ENCODE assay signal across 11 cellular contexts in the genomic region with DNA sequence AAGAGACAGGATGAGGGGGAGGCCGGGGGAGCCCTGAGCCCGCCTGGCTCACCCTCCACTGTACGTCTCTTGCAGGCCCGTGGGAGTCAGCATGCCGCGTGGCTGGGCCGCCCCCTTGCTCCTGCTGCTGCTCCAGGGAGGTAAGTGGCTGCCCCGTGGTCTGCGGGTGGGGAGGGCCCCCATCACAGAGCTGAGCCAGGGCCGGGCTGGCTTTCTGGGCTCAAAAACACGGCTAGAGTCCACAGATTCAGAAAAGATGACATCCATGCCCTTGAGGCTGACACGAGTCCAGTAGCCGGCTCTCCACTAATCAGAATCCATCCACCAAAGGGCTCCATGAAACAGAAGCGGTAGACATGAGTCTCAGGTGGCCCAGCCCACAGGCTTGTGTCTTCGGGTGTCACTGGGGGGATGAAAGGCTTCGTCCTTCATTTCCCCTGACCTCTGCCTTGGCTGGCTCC. TPM values are rescaled to one million over a fixed set of nuclear protein-coding genes. Genes with fewer than 3 reads are reported as not detected.
DNase-seq lines count a peak whose midpoint lies in the region; TF ChIP-seq lines count a peak whose summit lies in the region.
"Had no signal": no experiment of that assay in that cellular context is flagged by ENCODE, and none has a peak within 500 bp of the region (broad histone marks: within the 10 kb centered on the region; RNA-seq: fewer than 3 reads in every experiment).

No MANE protein-coding gene starts in this region.

- TF ChIP-seq EP300 in sigmoid colon (IDR thresholded peaks at IDR 0.05), result no peak

- BruUV-seq in OCI-LY7 (replicated peaks; lab: Mats Ljungman, UMichigan), result no TSS peak

- POLR2A ChIA-PET in OCI-LY7 (lab: Charles Lee), result interaction anchor here (1.9 kb wide), 1 partner anchor 26 kb away, joined by 5 read pairs; no protein-coding TSS in a partner anchor

- WGBS in sigmoid colon, 2 donors, result 70 to 77% methylated on average over 16 of the region's 16 CpGs

- intact Hi-C loops in OCI-LY7 (cut with micrococcal nuclease; ENCODE audit: unreplicated experiment), result no loop called here
- intact Hi-C loops in sigmoid colon (cut with DNase I), result no loop called here

- peaks cover 7% of the 10 kb centered on the region; the same call in 1 of the 2 replicates for H3K79me2 ChIP-seq in OCI-LY7 (ENCODE audit: insufficient read depth, low read depth, low read length)

- H3K27me3 ChIP-seq in GM06990 (replicated peaks; ENCODE audit: control insufficient read depth, insufficient read depth, low read length) (no peaks in the 10 kb centered on the region), sigmoid colon (peaks cover 0 to 33% (median 0%) of the 10 kb centered on the region in 3 donors), BE2C (peaks cover 2% of the 10 kb centered on the region; the same call in 1 of the 2 replicates), WERI-Rb-1 (ENCODE audit: insufficient read depth, low read depth, severe bottlenecking) (no peaks in the 10 kb centered on the region)

- DNase-seq in GM06990 (ENCODE audit: extremely low read depth, insufficient read length), result peak; percentile 62
- no peak for DNase-seq in OCI-LY7 (ENCODE audit: low spot score)
- peak; percentile 34 for DNase-seq in ecto neural progenitor cell (ENCODE audit: low spot score)
- peak; percentile 41 for DNase-seq in sigmoid colon
- DNase-seq in BE2C, result no peak
- no peak for DNase-seq in WERI-Rb-1
- no peak for DNase-seq in NCI-H345 treated with DMSO at 0.1 percent for 48 hours (lab: John Stamatoyannopoulos, UW; ENCODE audit: unreplicated experiment)
- DNase-seq: activated naive CD4-positive, alpha-beta T cell treated with anti-CD3 and anti-CD28 coated beads, Interleukin-2, amount 50 U/mL, for 16 hours; NCI-H2081 treated with DMSO at 0.1 percent for 48 hours; stimulated activated CD4-positive, alpha-beta T cell treated with anti-CD3 and anti-CD28 coated beads, Interleukin-4, amount 100 ng/mL, for 1 hour had no signal

- H3K4me1 ChIP-seq in OCI-LY7 (ENCODE audit: insufficient read depth, low read length, poor library complexity, severe bottlenecking), result peaks cover 75% of the 10 kb centered on the region
- H3K4me1 ChIP-seq in sigmoid colon, result no peaks in the 10 kb centered on the region
- H3K4me1 ChIP-seq in BE2C, result no peaks in the 10 kb centered on the region

- H3K9me2 ChIP-seq in OCI-LY7 (ENCODE audit: insufficient read depth, low read length), result no peaks in the 10 kb centered on the region

- H3K4me3 ChIP-seq in GM06990 (replicated peaks; ENCODE audit: low read depth, low read length) (peak overlapping the region; percentile 78), OCI-LY7 (ENCODE audit: low read depth, low read length, poor library complexity, severe bottlenecking) (peak overlapping the region; percentile 0), sigmoid colon (no peak overlapping the region), BE2C (ENCODE audit: low read depth, low read length) (no peak overlapping the region), WERI-Rb-1 (ENCODE audit: low read depth, low read length) (no peak overlapping the region)
- H3K4me3 ChIP-seq: SK-N-MC had no signal

- no peaks in the 10 kb centered on the region for H4K20me1 ChIP-seq in OCI-LY7 (ENCODE audit: insufficient read depth, low read length)

- H3K9me3 ChIP-seq in OCI-LY7 (ENCODE audit: low read length), result no peaks in the 10 kb centered on the region
- H3K9me3 ChIP-seq in sigmoid colon, result no peaks in the 10 kb centered on the region
- H3K9me3 ChIP-seq in BE2C, result no peaks in the 10 kb centered on the region
- H3K9me3 ChIP-seq in WERI-Rb-1 (ENCODE audit: severe bottlenecking), result no peaks in the 10 kb centered on the region

- peak overlapping the region; percentile 40 for H3K27ac ChIP-seq in OCI-LY7 (ENCODE audit: low read depth, low read length, poor library complexity, severe bottlenecking)
- no peak overlapping the region for H3K27ac ChIP-seq in sigmoid colon
- H3K27ac ChIP-seq in WERI-Rb-1, result no peak overlapping the region
- H3K27ac ChIP-seq: SK-N-MC had no signal

- TF ChIP-seq POLR2A in sigmoid colon (IDR thresholded peaks at IDR 0.05), result no peak

- no peak overlapping the region for H2AFZ ChIP-seq in OCI-LY7 (ENCODE audit: low read length)

- CTCF ChIA-PET in OCI-LY7 (lab: Charles Lee; ENCODE audit: unreplicated experiment), result no interaction called here

- peaks cover 37% of the 10 kb centered on the region for H3K36me3 ChIP-seq in GM06990 (ENCODE audit: control insufficient read depth, insufficient read depth, low read length)
- H3K36me3 ChIP-seq in OCI-LY7 (ENCODE audit: insufficient read depth, low read length), result peaks cover 25% of the 10 kb centered on the region; the same call in 1 of the 2 replicates
- no peaks in the 10 kb centered on the region for H3K36me3 ChIP-seq in sigmoid colon
- H3K36me3 ChIP-seq in BE2C, result no peaks in the 10 kb centered on the region
- no peaks in the 10 kb centered on the region for H3K36me3 ChIP-seq in WERI-Rb-1

- no peak for TF ChIP-seq CTCF in GM06990 (IDR thresholded peaks at IDR 0.05; ENCODE audit: insufficient read depth, low read length, poor library complexity, severe bottlenecking)
- TF ChIP-seq CTCF in OCI-LY7 (conservative IDR thresholded peaks at IDR 0.05; ENCODE audit: low read length), result no peak
- TF ChIP-seq CTCF in sigmoid colon (IDR thresholded peaks at IDR 0.05), result no peak
- no peak for TF ChIP-seq CTCF in BE2C (IDR thresholded peaks at IDR 0.05; ENCODE audit: low read depth, low read length)
- TF ChIP-seq CTCF in WERI-Rb-1 (IDR thresholded peaks at IDR 0.05; ENCODE audit: low read depth, low read length), result no peak

- peak overlapping the region; percentile 60 for H3K4me2 ChIP-seq in OCI-LY7 (ENCODE audit: low read length)

RNA-seq across cellular contexts. Expression of a gene that starts 28.0 kb away (rescaled TPM):
- total RNA-seq in OCI-LY7 (2014; rRNA removed; shearing (Covaris generic)), result 10.0 and 10.9 TPM in 2 replicates
- 36.7 and 47.0 TPM in 2 replicates for total RNA-seq in OCI-LY7 (2022)
- under 1 TPM in 2 of 4 donors, not detected in 2; 0.27 to 0.28 TPM for total RNA-seq in sigmoid colon
- 1 to 10 TPM in 1 of 3 donors, under 1 TPM in 2; under 0.01 to 7.9 (median 0.23) TPM for polyA plus RNA-seq in sigmoid colon
- polyA plus RNA-seq in BE2C (2012; ENCODE audit: insufficient read depth, insufficient read length, low read depth), result not detected

Comparison
In these comparisons a context has a peak if more than half of its experiments do, and no peak if none do; other contexts are left out.
1. DNase-seq: peak in GM06990 (single experiment), ecto neural progenitor cell (single experiment) and sigmoid colon (single experiment); none in OCI-LY7 (single experiment), BE2C (single experiment), WERI-Rb-1 (single experiment) and NCI-H345 treated with DMSO at 0.1 percent for 48 hours (single experiment).
2. H3K4me3 ChIP-seq: peak in GM06990 (single experiment) and OCI-LY7 (single experiment); none in sigmoid colon (0 of 4), BE2C (single experiment) and WERI-Rb-1 (single experiment).
3. RNA of a gene that starts 28.0 kb away (total RNA-seq): 10.0 to 47.0 TPM in OCI-LY7; 0.27 to 0.28 TPM in sigmoid colon; every median in the first group is over 4 times any median in the second.